1 cellular context compared by ENCODE assay signal in the genomic region with DNA sequence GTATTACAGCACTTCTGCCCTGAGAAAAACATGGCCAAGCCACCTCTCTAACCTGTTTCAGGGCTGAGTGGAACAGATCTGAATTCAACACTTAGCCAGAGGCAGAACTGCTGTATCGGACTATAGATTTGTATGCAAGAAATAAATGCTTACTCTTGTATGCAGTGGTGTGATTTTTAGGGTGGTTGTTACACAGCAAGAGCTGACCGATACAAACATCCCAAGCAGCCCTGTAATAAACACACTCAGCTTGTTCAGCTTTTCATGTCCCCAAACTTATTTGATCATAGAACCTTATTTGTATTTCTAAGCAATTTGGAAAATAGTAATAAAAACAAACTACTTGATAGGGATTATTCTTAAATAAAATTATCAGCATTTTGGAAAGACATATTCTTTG.
TF ChIP-seq lines count a peak whose summit lies in the region.

No MANE protein-coding gene starts in this region.

TF ChIP-seq in A549, 52 proteins besides CTCF, POLR2A, EP300 and RAD21 (continued from another document):
- TF ChIP-seq REST (IDR thresholded peaks at IDR 0.05) (no peak), NR3C1 (IDR thresholded peaks at IDR 0.05) (no peak)
